ENCODE assay signal across 25 cellular contexts in the genomic region with DNA sequence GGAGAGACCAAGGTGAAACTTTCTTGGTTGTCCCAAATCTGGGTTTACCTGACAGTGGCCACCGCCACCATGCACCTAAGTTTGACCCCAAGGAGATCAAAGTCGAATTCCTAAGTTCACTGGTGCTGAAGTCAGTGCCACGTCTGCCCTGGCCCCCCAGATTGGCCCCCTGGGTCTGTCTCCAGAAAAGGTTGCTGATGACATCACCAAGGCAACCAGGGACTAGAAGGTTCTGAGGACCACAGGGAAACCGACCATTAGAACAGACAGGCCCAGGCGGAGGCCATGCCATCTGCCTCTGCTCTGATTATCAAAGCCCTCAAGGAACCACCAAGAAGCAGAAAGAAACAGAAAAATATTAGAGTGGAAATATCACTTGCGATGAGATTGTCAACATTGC.
A peak's percentile ranks its signal among the peaks of the same experiment; 100 is the strongest.
DNase-seq lines count a peak whose midpoint lies in the region; ATAC-seq and TF ChIP-seq lines count a peak whose summit lies in the region.
"Had no signal": no experiment of that assay in that cellular context is flagged by ENCODE, and none has a peak within 500 bp of the region (broad histone marks: within the 10 kb centered on the region; RNA-seq: fewer than 3 reads in every experiment).

No MANE protein-coding gene starts in this region.

- TF ChIP-seq POLR2A in sigmoid colon (IDR thresholded peaks at IDR 0.05) = no peak

- intact Hi-C loops in sigmoid colon (cut with DNase I) = no loop called here

- ATAC-seq in lung (ENCODE audit: insufficient read depth, low FRiP score) (no peak), GM18873 (IDR thresholded peaks at IDR 0.05; ENCODE audit: low FRiP score, unreplicated experiment) (no peak)

- H3K4me1 ChIP-seq in lung (ENCODE audit: control insufficient read depth in 2 of 2, insufficient read depth in 2 of 2, low read length in 2 of 2) = peaks cover 0 to 2% of the 10 kb centered on the region in 2 donors
- peaks cover 0 to 7% (median 2%) of the 10 kb centered on the region in 4 donors for H3K4me1 ChIP-seq in sigmoid colon
- H3K4me1 ChIP-seq: BE2C had no signal

- H3K27me3 ChIP-seq in lung (ENCODE audit: control insufficient read depth, insufficient read depth) (no peaks in the 10 kb centered on the region), sigmoid colon (no peaks in the 10 kb centered on the region)

- TF ChIP-seq CTCF in RWPE1 (conservative IDR thresholded peaks at IDR 0.05; ENCODE audit: low read depth) (no peak), lung (IDR thresholded peaks at IDR 0.05; ENCODE audit: control extremely low read depth, extremely low read depth) (no peak), sigmoid colon (IDR thresholded peaks at IDR 0.05) (no peak), foreskin fibroblast (IDR thresholded peaks at IDR 0.05; ENCODE audit: low read depth, low read length) (no peak)

- CTCF ChIA-PET in RWPE1 (lab: Yijun Ruan, JAX) = interaction anchor here (0.5 kb wide), 1 partner anchor 289 kb away, joined by 3 read pairs; no protein-coding TSS in a partner anchor

- POLR2A ChIA-PET in RWPE1 (lab: Yijun Ruan, JAX; ENCODE audit: low non-redundant PET) = no interaction called here

- H3K9me3 ChIP-seq in lung (ENCODE audit: control insufficient read depth in 2 of 2, insufficient read depth in 1 of 2, low read length in 1 of 2) (peaks cover 0 to 6% of the 10 kb centered on the region in 2 donors), sigmoid colon (peaks cover 0 to 2% (median 0%) of the 10 kb centered on the region in 4 donors)
- H3K9me3 ChIP-seq: BE2C had no signal

- H3K27ac ChIP-seq in RWPE1 (peak overlapping the region; percentile 63; the same call in 1 of the 2 replicates), lung (ENCODE audit: low read depth in 1 of 2, low read length in 1 of 2) (no peak overlapping the region), sigmoid colon (peak overlapping the region in 3 of 4 donors; percentile 19 to 58 (median 53))
- H3K27ac ChIP-seq: PC-9 had no signal

- DNase-seq in activated CD8-positive, alpha-beta memory T cell treated with anti-CD3 and anti-CD28 coated beads for 24 hours = peak; percentile 17
- no peak for DNase-seq in activated CD8-positive, alpha-beta memory T cell treated with anti-CD3 and anti-CD28 coated beads, Interleukin-2, amount 50 U/mL, for 4 hours
- DNase-seq in RWPE1 (ENCODE audit: low spot score) (no peak), lung (ENCODE audit: low spot score) (peak; percentile 24), sigmoid colon (no peak), DMS53 (lab: John Stamatoyannopoulos, UW) (no peak), foreskin fibroblast (no peak)
- DNase-seq: 8988T, ACHN, BE2C, DMS 273 treated with DMSO at 0.1 percent for 48 hours, DND-41, HCEC 1CT, KG1, MM.1S, NCI-H1048, NCI-H1417, NCI-H1694 treated with DMSO at 0.1 percent for 48 hours, NCI-H2081, NCI-H2227 treated with DMSO at 0.1 percent for 48 hours, NCI-H526 treated with DMSO at 0.1 percent for 48 hours, PC-9, RPMI8226, SHP77 treated with DMSO at 0.1 percent for 48 hours had no signal

- H3K4me3 ChIP-seq in lung (no peak overlapping the region), sigmoid colon (no peak overlapping the region), foreskin fibroblast (ENCODE audit: low read depth in 1 of 2, low read length in 2 of 2) (no peak overlapping the region)
- H3K4me3 ChIP-seq: PC-9 had no signal

- 90 to 93% methylated on average over 6 of the region's 6 CpGs for WGBS in lung, 2 donors
- 83 to 86% methylated on average over 6 of the region's 6 CpGs for WGBS in sigmoid colon, 2 donors

- H3K36me3 ChIP-seq in lung (ENCODE audit: control insufficient read depth in 2 of 2, insufficient read depth in 2 of 2, low read length in 2 of 2) (no peaks in the 10 kb centered on the region), sigmoid colon (no peaks in the 10 kb centered on the region)
- H3K36me3 ChIP-seq: BE2C had no signal

- no peak for TF ChIP-seq EP300 in sigmoid colon (IDR thresholded peaks at IDR 0.05)

Comparison
In these comparisons a context has a peak if more than half of its experiments do, and no peak if none do; other contexts are left out.
1. DNase-seq: peak in activated CD8-positive, alpha-beta memory T cell treated with anti-CD3 and anti-CD28 coated beads for 24 hours (single experiment) and lung (single experiment); none in activated CD8-positive, alpha-beta memory T cell treated with anti-CD3 and anti-CD28 coated beads, Interleukin-2, amount 50 U/mL, for 4 hours (single experiment), RWPE1 (single experiment), sigmoid colon (single experiment), DMS53 (single experiment) and foreskin fibroblast (0 of 2).
2. H3K27ac ChIP-seq: peak in RWPE1 (single experiment) and sigmoid colon (3 of 4); none in lung (0 of 2).